ENCODE assay signal across 16 cellular contexts in the genomic region with DNA sequence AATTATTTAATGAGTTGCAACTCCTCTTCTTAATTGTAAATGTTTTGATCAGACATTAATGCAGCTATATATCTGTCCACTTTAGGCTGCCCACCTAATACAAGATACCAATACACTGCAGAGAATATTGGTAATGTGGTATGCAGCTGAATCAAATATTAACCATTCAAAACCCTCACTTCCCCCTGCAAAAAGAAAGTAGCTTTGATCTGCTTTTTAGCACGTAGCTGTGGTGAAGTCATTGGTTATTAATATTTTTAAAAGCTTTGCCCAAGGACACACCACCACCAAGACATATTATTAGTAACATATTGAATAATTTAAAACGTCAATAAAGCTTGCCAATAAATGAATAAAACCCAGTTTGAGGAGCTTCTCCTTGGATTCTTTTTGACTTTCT. TPM values are rescaled to one million over a fixed set of nuclear protein-coding genes. Genes with fewer than 3 reads are reported as not detected.
DNase-seq lines count a peak whose midpoint lies in the region; ATAC-seq and TF ChIP-seq lines count a peak whose summit lies in the region.
"Had no signal": no experiment of that assay in that cellular context is flagged by ENCODE, and none has a peak within 500 bp of the region (broad histone marks: within the 10 kb centered on the region; RNA-seq: fewer than 3 reads in every experiment).

No MANE protein-coding gene starts in this region.

- no peaks in the 10 kb centered on the region for H3K4me1 Mint-ChIP-seq in CD8-positive, alpha-beta memory T cell

- H3K4me3 ChIP-seq in HAP-1: no peak overlapping the region
- no peak overlapping the region for H3K4me3 ChIP-seq in CD8-positive, alpha-beta memory T cell (ENCODE audit: low read length)
- H3K4me3 ChIP-seq: A549, coronary artery, heart left ventricle, SK-N-MC, spleen had no signal

- no peaks in the 10 kb centered on the region for H3K9me3 Mint-ChIP-seq in CD8-positive, alpha-beta memory T cell

- CTCF ChIA-PET in CD8-positive, alpha-beta memory T cell (lab: Charles Lee): interaction anchor here (1.0 kb wide), 1 partner anchor 8 kb away, joined by 3 read pairs; no protein-coding TSS in a partner anchor

- ATAC-seq in GM19372 (IDR thresholded peaks at IDR 0.05; ENCODE audit: low read depth, unreplicated experiment): peak; percentile 84
- peak; percentile 65 for ATAC-seq in HG02623 (IDR thresholded peaks at IDR 0.05; ENCODE audit: unreplicated experiment)
- peak; percentile 94 for ATAC-seq in HG03354 (IDR thresholded peaks at IDR 0.05; ENCODE audit: poor library complexity, severe bottlenecking, unreplicated experiment)
- ATAC-seq in GM18519 (IDR thresholded peaks at IDR 0.05; ENCODE audit: low FRiP score, unreplicated experiment): no peak
- ATAC-seq: A549; CD8-positive, alpha-beta T cell had no signal

- POLR2A ChIA-PET in CD8-positive, alpha-beta memory T cell (lab: Charles Lee): no interaction called here

- no peak overlapping the region for H3K27ac ChIP-seq in CD8-positive, alpha-beta memory T cell (ENCODE audit: low read depth, low read length)
- H3K27ac ChIP-seq: A549, coronary artery, SK-N-MC, spleen had no signal

- H3K27ac Mint-ChIP-seq in CD8-positive, alpha-beta memory T cell: no peak overlapping the region
- H3K27ac Mint-ChIP-seq: CD8-positive, alpha-beta T cell had no signal

- no peak for TF ChIP-seq CTCF in GM13976 (IDR thresholded peaks at IDR 0.05; ENCODE audit: borderline replicate concordance, control extremely low read depth, extremely low read depth, insufficient read depth, missing control alignments)

- no peaks in the 10 kb centered on the region for H3K36me3 ChIP-seq in HAP-1 (replicated peaks)
- H3K36me3 ChIP-seq in CD8-positive, alpha-beta memory T cell (ENCODE audit: insufficient read depth, low read length): no peaks in the 10 kb centered on the region
- H3K36me3 ChIP-seq: spleen had no signal

- no peak overlapping the region for H3K4me3 Mint-ChIP-seq in CD8-positive, alpha-beta memory T cell
- H3K4me3 Mint-ChIP-seq: CD8-positive, alpha-beta T cell had no signal

- peaks cover 16% of the 10 kb centered on the region for H3K4me1 ChIP-seq in HAP-1
- no peaks in the 10 kb centered on the region for H3K4me1 ChIP-seq in CD8-positive, alpha-beta memory T cell (ENCODE audit: insufficient read depth, low read length)
- H3K4me1 ChIP-seq: A549, spleen had no signal

- in situ Hi-C loops in GM13976 (cut with MboI; ENCODE audit: low sequenced_read_pairs, unreplicated experiment) (no loop called here), HAP-1 (cut with MboI; ENCODE audit: low sequenced_read_pairs) (no loop called here)

- no peaks in the 10 kb centered on the region for H3K27me3 ChIP-seq in HAP-1 (ENCODE audit: low read depth)
- peaks cover 5% of the 10 kb centered on the region for H3K27me3 ChIP-seq in CD8-positive, alpha-beta memory T cell (ENCODE audit: insufficient read depth, low read length, poor library complexity, severe bottlenecking)
- H3K27me3 ChIP-seq: heart left ventricle had no signal

- peak; percentile 2 for DNase-seq in GM13976 (ENCODE audit: low spot score)
- DNase-seq in EL: no peak
- DNase-seq in HAP-1 (ENCODE audit: low spot score in 2 of 2): no peak
- no peak for DNase-seq in CD8-positive, alpha-beta memory T cell
- DNase-seq: activated gamma-delta T cell; CD8-positive, alpha-beta T cell; heart left ventricle; kidney; spleen had no signal

- H3K36me3 Mint-ChIP-seq in CD8-positive, alpha-beta memory T cell: no peaks in the 10 kb centered on the region
- H3K36me3 Mint-ChIP-seq: CD8-positive, alpha-beta T cell had no signal

- H3K27me3 Mint-ChIP-seq in CD8-positive, alpha-beta memory T cell: peaks cover 8 to 47% of the 10 kb centered on the region in 2 donors

- H3K9me3 ChIP-seq in HAP-1: no peaks in the 10 kb centered on the region
- no peaks in the 10 kb centered on the region for H3K9me3 ChIP-seq in CD8-positive, alpha-beta memory T cell (ENCODE audit: low read length)
- H3K9me3 ChIP-seq: A549, heart left ventricle, spleen had no signal

RNA-seq across cellular contexts. Expression of gene CYP2U1, which starts 28.6 kb away (rescaled TPM):
- total RNA-seq in CD8-positive, alpha-beta memory T cell: 1 to 10 TPM; 2.7 to 2.9 TPM
- 4.0 TPM for polyA plus RNA-seq in CD8-positive, alpha-beta memory T cell
